14 cellular contexts compared by ENCODE assay signal in genomic region chr11:67301313-67301921, GRCh38. TPM values are rescaled to one million over a fixed set of nuclear protein-coding genes. Genes with fewer than 3 reads are reported as not detected.
DNase-seq lines count a peak whose midpoint lies in the region; ATAC-seq and TF ChIP-seq lines count a peak whose summit lies in the region.
"Had no signal": no experiment of that assay in that cellular context is flagged by ENCODE, and none has a peak within 500 bp of the region (broad histone marks: within the 10 kb centered on the region; RNA-seq: fewer than 3 reads in every experiment).

No MANE protein-coding gene starts in this region.

- H3K4me3 Mint-ChIP-seq in activated CD4-positive, alpha-beta memory T cell treated with anti-CD3 and anti-CD28 coated beads, Interleukin-2, amount 10 ng/mL, durations not matched to agents 7 days and 5 days, result no peak overlapping the region
- H3K4me3 Mint-ChIP-seq: memory B cell had no signal

- H3K4me1 Mint-ChIP-seq in activated CD4-positive, alpha-beta memory T cell treated with anti-CD3 and anti-CD28 coated beads, Interleukin-2, amount 10 ng/mL, durations not matched to agents 7 days and 5 days, result peaks cover 24% of the 10 kb centered on the region
- H3K4me1 Mint-ChIP-seq: memory B cell had no signal

- peak overlapping the region; percentile 95 for H3K4me2 ChIP-seq in BLaER1
- no peak overlapping the region for H3K4me2 ChIP-seq in OCI-LY7 (ENCODE audit: low read length)

- peak overlapping the region; percentile 91 for H3K9ac ChIP-seq in BLaER1

- H3K36me3 ChIP-seq in BLaER1 (peaks cover 69% of the 10 kb centered on the region), OCI-LY7 (ENCODE audit: insufficient read depth, low read length) (peaks cover 71% of the 10 kb centered on the region), neutrophil (peaks cover 63% of the 10 kb centered on the region), body of pancreas (replicated peaks in 1 of 2; ENCODE audit: insufficient read depth in 1 of 2, low read depth in 2 of 2) (peaks cover 0 to 2% of the 10 kb centered on the region in 2 donors)

- DNase-seq in OCI-LY7 (ENCODE audit: low spot score) (no peak), left ventricle myocardium superior (peak; percentile 38), body of pancreas (no peak), NCI-H524 (lab: John Stamatoyannopoulos, UW) (no peak), NCI-H774 (lab: John Stamatoyannopoulos, UW) (no peak)
- no peak for DNase-seq in activated CD4-positive, alpha-beta memory T cell treated with anti-CD3 and anti-CD28 coated beads, Interleukin-2, amount 10 ng/mL, durations not matched to agents 7 days and 5 days
- DNase-seq: erythroblast, hippocampal formation had no signal

- TF ChIP-seq POLR2A in body of pancreas (IDR thresholded peaks at IDR 0.05), result no peak

- CTCF ChIA-PET in OCI-LY7 (lab: Charles Lee; ENCODE audit: unreplicated experiment), result no interaction called here
- CTCF ChIA-PET in activated CD4-positive, alpha-beta memory T cell treated with anti-CD3 and anti-CD28 coated beads, Interleukin-2, amount 10 ng/mL, durations not matched to agents 7 days and 5 days (lab: Charles Lee), result interaction anchor here (1.1 kb wide), 1 partner anchor 38 kb away, joined by 3 read pairs; no protein-coding TSS in a partner anchor

- no peak for TF ChIP-seq CTCF in OCI-LY7 (conservative IDR thresholded peaks at IDR 0.05; ENCODE audit: low read length)
- TF ChIP-seq CTCF in neutrophil (IDR thresholded peaks at IDR 0.05), result no peak
- TF ChIP-seq CTCF in body of pancreas (IDR thresholded peaks at IDR 0.05), result no peak

- 84% methylated on average over 27 of the region's 28 CpGs; no CpG with 5 or more reads in 1 of the 2 donors for WGBS in body of pancreas, 2 donors

- H3K27ac ChIP-seq in BLaER1 (peak overlapping the region; percentile 95), OCI-LY7 (ENCODE audit: low read depth, low read length, poor library complexity, severe bottlenecking) (no peak overlapping the region), neutrophil (peak overlapping the region; percentile 96), body of pancreas (peak overlapping the region in 2 of 4 donors; percentile 72 to 75)

- H3K79me2 ChIP-seq in OCI-LY7 (ENCODE audit: insufficient read depth, low read depth, low read length), result no peaks in the 10 kb centered on the region

- no peaks in the 10 kb centered on the region for H3K9me2 ChIP-seq in OCI-LY7 (ENCODE audit: insufficient read depth, low read length)

- peaks cover 4% of the 10 kb centered on the region for H3K9me3 Mint-ChIP-seq in activated CD4-positive, alpha-beta memory T cell treated with anti-CD3 and anti-CD28 coated beads, Interleukin-2, amount 10 ng/mL, durations not matched to agents 7 days and 5 days
- H3K9me3 Mint-ChIP-seq: type B pancreatic cell had no signal

- H3K4me3 ChIP-seq in BLaER1 (peak overlapping the region; percentile 79), OCI-LY7 (ENCODE audit: low read depth, low read length, poor library complexity, severe bottlenecking) (no peak overlapping the region), neutrophil (ENCODE audit: low read depth in 1 of 2, low read length in 1 of 2) (peak overlapping the region in 1 of 2 experiments; percentile 83), body of pancreas (no peak overlapping the region)

- no peak overlapping the region for H3K27ac Mint-ChIP-seq in activated CD4-positive, alpha-beta memory T cell treated with anti-CD3 and anti-CD28 coated beads, Interleukin-2, amount 10 ng/mL, durations not matched to agents 7 days and 5 days
- H3K27ac Mint-ChIP-seq: memory B cell had no signal

- no peaks in the 10 kb centered on the region for H3K27me3 Mint-ChIP-seq in activated CD4-positive, alpha-beta memory T cell treated with anti-CD3 and anti-CD28 coated beads, Interleukin-2, amount 10 ng/mL, durations not matched to agents 7 days and 5 days
- H3K27me3 Mint-ChIP-seq: central memory CD8-positive, alpha-beta T cell; memory B cell; type B pancreatic cell had no signal

- H3K4me1 ChIP-seq in BLaER1 (peaks cover 55% of the 10 kb centered on the region), OCI-LY7 (ENCODE audit: insufficient read depth, low read length, poor library complexity, severe bottlenecking) (no peaks in the 10 kb centered on the region), neutrophil (ENCODE audit: control insufficient read depth in 1 of 2, insufficient read depth in 1 of 2, low read depth in 1 of 2, low read length in 1 of 2) (peaks cover 46 to 47% of the 10 kb centered on the region in 2 experiments), body of pancreas (peaks cover 34% of the 10 kb centered on the region)

- ATAC-seq in left ventricle myocardium superior, result no peak
- no peak for ATAC-seq in body of pancreas
- ATAC-seq: activated naive CD4-positive, alpha-beta T cell treated with anti-CD3 and anti-CD28 coated beads, Interleukin-2, amount 50 U/mL, for 72 hours had no signal

- peaks cover 35% of the 10 kb centered on the region for H3K36me3 Mint-ChIP-seq in activated CD4-positive, alpha-beta memory T cell treated with anti-CD3 and anti-CD28 coated beads, Interleukin-2, amount 10 ng/mL, durations not matched to agents 7 days and 5 days (ENCODE audit: low read depth)

- H4K20me1 ChIP-seq in BLaER1, result peaks cover 42% of the 10 kb centered on the region
- H4K20me1 ChIP-seq in OCI-LY7 (ENCODE audit: insufficient read depth, low read length), result no peaks in the 10 kb centered on the region

- BruUV-seq in OCI-LY7 (replicated peaks; lab: Mats Ljungman, UMichigan), result TSS peak; percentile 32

- H3K9me3 ChIP-seq in BLaER1, result no peaks in the 10 kb centered on the region
- H3K9me3 ChIP-seq in OCI-LY7 (ENCODE audit: low read length), result peaks cover 2% of the 10 kb centered on the region; the same call in 1 of the 2 replicates
- no peaks in the 10 kb centered on the region for H3K9me3 ChIP-seq in neutrophil
- no peaks in the 10 kb centered on the region for H3K9me3 ChIP-seq in body of pancreas

- no peak overlapping the region for H2AFZ ChIP-seq in OCI-LY7 (ENCODE audit: low read length)

- POLR2A ChIA-PET in OCI-LY7 (lab: Charles Lee), result no interaction called here
- POLR2A ChIA-PET in activated CD4-positive, alpha-beta memory T cell treated with anti-CD3 and anti-CD28 coated beads, Interleukin-2, amount 10 ng/mL, durations not matched to agents 7 days and 5 days (lab: Charles Lee), result interaction anchor here (3.0 to 8.2 kb wide), 3 partner anchors 11 to 34 kb away, joined by 16 to 96 read pairs (median 19); partner anchors contain the start of genes ANKRD13D and GRK2

- H3K27me3 ChIP-seq in BLaER1 (no peaks in the 10 kb centered on the region), neutrophil (no peaks in the 10 kb centered on the region), body of pancreas (no peaks in the 10 kb centered on the region)

- intact Hi-C loops in OCI-LY7 (cut with micrococcal nuclease; ENCODE audit: unreplicated experiment), result no loop called here
- intact Hi-C loops in left ventricle myocardium superior (cut with micrococcal nuclease), result no loop called here
- intact Hi-C loops in body of pancreas (cut with DNase I), result no loop called here

RNA-seq across cellular contexts. Expression of gene SSH3, which starts 1.9 kb away (rescaled TPM):
- total RNA-seq in OCI-LY7 (2014; rRNA removed; shearing (Covaris generic)), result 8.4 and 9.2 TPM in 2 replicates
- 18.5 and 22.0 TPM in 2 replicates for total RNA-seq in OCI-LY7 (2022)
- total RNA-seq in left ventricle myocardium superior, result 18.7 TPM
- 10 to 100 TPM; 16.2 to 30.6 TPM for total RNA-seq in body of pancreas
- total RNA-seq in activated CD4-positive, alpha-beta memory T cell treated with anti-CD3 and anti-CD28 coated beads, Interleukin-2, amount 10 ng/mL, durations not matched to agents 7 days and 5 days, result 10 to 100 TPM; 15.4 to 19.0 TPM

RNA-seq across cellular contexts. Expression of gene ANKRD13D, which starts 12.3 kb away (rescaled TPM):
- total RNA-seq in OCI-LY7 (2014; rRNA removed; shearing (Covaris generic)), result 101 and 136 TPM in 2 replicates
- 119 and 136 TPM in 2 replicates for total RNA-seq in OCI-LY7 (2022)
- 13.1 TPM for total RNA-seq in left ventricle myocardium superior
- total RNA-seq in body of pancreas, result 10 to 100 TPM; 18.2 to 39.6 TPM
- total RNA-seq in activated CD4-positive, alpha-beta memory T cell treated with anti-CD3 and anti-CD28 coated beads, Interleukin-2, amount 10 ng/mL, durations not matched to agents 7 days and 5 days, result 100 to 1,000 TPM; 157 to 163 TPM

RNA-seq across cellular contexts. Expression of gene GRK2, which starts 35.1 kb away (rescaled TPM):
- total RNA-seq in OCI-LY7 (2014; rRNA removed; shearing (Covaris generic)), result 379 and 397 TPM in 2 replicates
- 280 and 373 TPM in 2 replicates for total RNA-seq in OCI-LY7 (2022)
- total RNA-seq in left ventricle myocardium superior, result 56.8 TPM
- total RNA-seq in body of pancreas, result 10 to 100 TPM; 27.4 to 36.3 TPM
- total RNA-seq in activated CD4-positive, alpha-beta memory T cell treated with anti-CD3 and anti-CD28 coated beads, Interleukin-2, amount 10 ng/mL, durations not matched to agents 7 days and 5 days, result 100 to 1,000 TPM; 333 to 338 TPM

RNA-seq across cellular contexts. Expression of gene POLD4, which starts 51.9 kb away (rescaled TPM):
- total RNA-seq in OCI-LY7 (2014; rRNA removed; shearing (Covaris generic)), result 146 and 153 TPM in 2 replicates
- total RNA-seq in OCI-LY7 (2022) (160 and 171 TPM in 2 replicates), left ventricle myocardium superior (40.3 TPM), body of pancreas (100 to 1,000 TPM in 1 of 2 donors, 10 to 100 TPM in 1; 82.1 to 103 TPM)
- 10 to 100 TPM; 74.0 to 74.1 TPM for total RNA-seq in activated CD4-positive, alpha-beta memory T cell treated with anti-CD3 and anti-CD28 coated beads, Interleukin-2, amount 10 ng/mL, durations not matched to agents 7 days and 5 days
